ENCODE assay signal across 2 cellular contexts in genomic region chr16:24858219-24859041, GRCh38.
TF ChIP-seq lines count a peak whose summit lies in the region.

No MANE protein-coding gene starts in this region.

TF ChIP-seq in H1, 55 proteins besides CTCF, POLR2A, EP300 and RAD21:
- TF ChIP-seq ATF3 (IDR thresholded peaks at IDR 0.05; ENCODE audit: insufficient read depth, low read depth, low read length) (no peak), RNF2 (IDR thresholded peaks at IDR 0.05; ENCODE audit: borderline replicate concordance, low read depth, low read length, missing control alignments, poor library complexity, severe bottlenecking) (no peak), SIX5 (IDR thresholded peaks at IDR 0.05; ENCODE audit: low read depth, low read length) (no peak), TAF7 (optimal IDR thresholded peaks at IDR 0.05; ENCODE audit: borderline replicate concordance, low read depth, low read length) (peak; percentile 20), FOSL1 (IDR thresholded peaks at IDR 0.05; ENCODE audit: insufficient read depth, low read depth, low read length) (no peak)

TF ChIP-seq in neural cell, 6 proteins besides CTCF, POLR2A, EP300 and RAD21:
- TF ChIP-seq REST (IDR thresholded peaks at IDR 0.05; ENCODE audit: borderline replicate concordance), result peak; percentile 44
- TF ChIP-seq POLR2AphosphoS5 (IDR thresholded peaks at IDR 0.05), result no peak
